36 cellular contexts compared by ENCODE assay signal in genomic region chr9:35891649-35892048, GRCh38. TPM values are rescaled to one million over a fixed set of nuclear protein-coding genes. Genes with fewer than 3 reads are reported as not detected.
DNase-seq lines count a peak whose midpoint lies in the region; ATAC-seq and TF ChIP-seq lines count a peak whose summit lies in the region.
"Had no signal": no experiment of that assay in that cellular context is flagged by ENCODE, and none has a peak within 500 bp of the region (broad histone marks: within the 10 kb centered on the region; RNA-seq: fewer than 3 reads in every experiment).

No MANE protein-coding gene starts in this region.

- no peaks in the 10 kb centered on the region for H3K4me1 ChIP-seq in CD8-positive, alpha-beta memory T cell (ENCODE audit: insufficient read depth, low read length)
- H3K4me1 ChIP-seq in adrenal gland (replicated peaks in 1 of 2): no peaks in the 10 kb centered on the region
- H3K4me1 ChIP-seq: colonic mucosa, foreskin keratinocyte, left ventricle myocardium inferior, suprapubic skin, upper lobe of left lung had no signal

- no peak overlapping the region for H3K4me3 ChIP-seq in CD8-positive, alpha-beta memory T cell (ENCODE audit: low read length)
- H3K4me3 ChIP-seq in adrenal gland: no peak overlapping the region
- H3K4me3 ChIP-seq: colonic mucosa, GM12878, HAP-1, left ventricle myocardium inferior, suprapubic skin, upper lobe of left lung had no signal

- POLR2A ChIA-PET in CD8-positive, alpha-beta memory T cell (lab: Charles Lee): no interaction called here

- H3K4me3 Mint-ChIP-seq in activated CD4-positive, alpha-beta T cell treated with anti-CD3 and anti-CD28 coated beads, Interleukin-2, amount 10 ng/mL, durations not matched to agents 24 days and 14 days: no peak overlapping the region
- H3K4me3 Mint-ChIP-seq in CD8-positive, alpha-beta memory T cell: no peak overlapping the region
- H3K4me3 Mint-ChIP-seq: activated naive CD4-positive, alpha-beta T cell treated with anti-CD3 and anti-CD28 coated beads, Interleukin-2, amount 50 U/mL, for 24 hours; nephron progenitor cell; stimulated activated naive B cell treated with anti-CD40 and anti-IgM and Interleukin-4, amounts not matched to agents 10 μg/mL and 1 μg/mL and 100 μg/mL, for 72 hours had no signal

- TF ChIP-seq CTCF in adrenal gland (IDR thresholded peaks at IDR 0.05): no peak

- H3K27me3 Mint-ChIP-seq in activated CD4-positive, alpha-beta T cell treated with anti-CD3 and anti-CD28 coated beads, Interleukin-2, amount 10 ng/mL, durations not matched to agents 24 days and 14 days: peaks cover 41% of the 10 kb centered on the region
- H3K27me3 Mint-ChIP-seq in CD8-positive, alpha-beta memory T cell: peaks cover 7 to 43% of the 10 kb centered on the region in 2 donors

- CTCF ChIA-PET in CD8-positive, alpha-beta memory T cell (lab: Charles Lee): interaction anchor here (2.0 kb wide), 1 partner anchor 9 kb away, joined by 8 read pairs; no protein-coding TSS in a partner anchor

- WGBS in adrenal gland, 4 donors: 73 to 84% (median 80%) methylated on average over 3 of the region's 3 CpGs

- intact Hi-C loops in activated CD4-positive, alpha-beta T cell treated with anti-CD3 and anti-CD28 coated beads, Interleukin-2, amount 10 ng/mL, durations not matched to agents 24 days and 14 days (cut with micrococcal nuclease): no loop called here
- intact Hi-C loops in adrenal gland (cut with DNase I): no loop called here

- H3K9me3 ChIP-seq in CD8-positive, alpha-beta memory T cell (ENCODE audit: low read length): no peaks in the 10 kb centered on the region
- peaks cover 0 to 5% (median 0%) of the 10 kb centered on the region in 3 donors for H3K9me3 ChIP-seq in adrenal gland (replicated peaks in 1 of 3)
- H3K9me3 ChIP-seq: colonic mucosa, HAP-1, left ventricle myocardium inferior, suprapubic skin, upper lobe of left lung had no signal

- H3K36me3 Mint-ChIP-seq in activated CD4-positive, alpha-beta T cell treated with anti-CD3 and anti-CD28 coated beads, Interleukin-2, amount 10 ng/mL, durations not matched to agents 24 days and 14 days (ENCODE audit: low read depth): no peaks in the 10 kb centered on the region
- H3K36me3 Mint-ChIP-seq in CD8-positive, alpha-beta memory T cell: no peaks in the 10 kb centered on the region
- H3K36me3 Mint-ChIP-seq: activated naive CD4-positive, alpha-beta T cell treated with anti-CD3 and anti-CD28 coated beads, Interleukin-2, amount 50 U/mL, for 24 hours; stimulated activated naive B cell treated with anti-CD40 and anti-IgM and Interleukin-4, amounts not matched to agents 10 μg/mL and 1 μg/mL and 100 μg/mL, for 72 hours had no signal

- H3K27ac ChIP-seq in CD8-positive, alpha-beta memory T cell (ENCODE audit: low read depth, low read length): no peak overlapping the region
- no peak overlapping the region for H3K27ac ChIP-seq in adrenal gland
- H3K27ac ChIP-seq: colonic mucosa, foreskin keratinocyte, KMS-11, left ventricle myocardium inferior, suprapubic skin, upper lobe of left lung, WERI-Rb-1 had no signal

- H3K9me3 Mint-ChIP-seq in activated CD4-positive, alpha-beta T cell treated with anti-CD3 and anti-CD28 coated beads, Interleukin-2, amount 10 ng/mL, durations not matched to agents 24 days and 14 days: no peaks in the 10 kb centered on the region
- no peaks in the 10 kb centered on the region for H3K9me3 Mint-ChIP-seq in CD8-positive, alpha-beta memory T cell
- H3K9me3 Mint-ChIP-seq: activated naive CD4-positive, alpha-beta T cell treated with anti-CD3 and anti-CD28 coated beads, Interleukin-2, amount 50 U/mL, for 24 hours; nephron progenitor cell; stimulated activated naive B cell treated with anti-CD40 and anti-IgM and Interleukin-4, amounts not matched to agents 10 μg/mL and 1 μg/mL and 100 μg/mL, for 72 hours had no signal

- ATAC-seq in GM21619 (IDR thresholded peaks at IDR 0.05; ENCODE audit: unreplicated experiment) (no peak), HG03108 (IDR thresholded peaks at IDR 0.05; ENCODE audit: unreplicated experiment) (no peak)
- ATAC-seq: foreskin keratinocyte; GM12878; stimulated activated naive B cell treated with anti-CD40 and anti-IgM and Interleukin-4, amounts not matched to agents 10 μg/mL and 1 μg/mL and 100 μg/mL, for 72 hours had no signal

- no peaks in the 10 kb centered on the region for H3K4me1 Mint-ChIP-seq in activated CD4-positive, alpha-beta T cell treated with anti-CD3 and anti-CD28 coated beads, Interleukin-2, amount 10 ng/mL, durations not matched to agents 24 days and 14 days
- no peaks in the 10 kb centered on the region for H3K4me1 Mint-ChIP-seq in CD8-positive, alpha-beta memory T cell
- H3K4me1 Mint-ChIP-seq: activated naive CD4-positive, alpha-beta T cell treated with anti-CD3 and anti-CD28 coated beads, Interleukin-2, amount 50 U/mL, for 24 hours; nephron progenitor cell; stimulated activated naive B cell treated with anti-CD40 and anti-IgM and Interleukin-4, amounts not matched to agents 10 μg/mL and 1 μg/mL and 100 μg/mL, for 72 hours had no signal

- no peaks in the 10 kb centered on the region for H3K36me3 ChIP-seq in CD8-positive, alpha-beta memory T cell (ENCODE audit: insufficient read depth, low read length)
- H3K36me3 ChIP-seq in adrenal gland (replicated peaks in 1 of 2): no peaks in the 10 kb centered on the region
- H3K36me3 ChIP-seq: colonic mucosa, HAP-1, left ventricle myocardium inferior, suprapubic skin, upper lobe of left lung, WERI-Rb-1 had no signal

- H3K27ac Mint-ChIP-seq in activated CD4-positive, alpha-beta T cell treated with anti-CD3 and anti-CD28 coated beads, Interleukin-2, amount 10 ng/mL, durations not matched to agents 24 days and 14 days: no peak overlapping the region
- no peak overlapping the region for H3K27ac Mint-ChIP-seq in CD8-positive, alpha-beta memory T cell
- H3K27ac Mint-ChIP-seq: activated naive CD4-positive, alpha-beta T cell treated with anti-CD3 and anti-CD28 coated beads, Interleukin-2, amount 50 U/mL, for 24 hours; nephron progenitor cell; stimulated activated naive B cell treated with anti-CD40 and anti-IgM and Interleukin-4, amounts not matched to agents 10 μg/mL and 1 μg/mL and 100 μg/mL, for 72 hours had no signal

- DNase-seq in activated CD4-positive, alpha-beta T cell treated with anti-CD3 and anti-CD28 coated beads, Interleukin-2, amount 10 ng/mL, durations not matched to agents 24 days and 14 days: peak; percentile 41
- DNase-seq in activated CD4-positive, alpha-beta T cell treated with anti-CD3 and anti-CD28 coated beads for 4 hours: no peak
- DNase-seq in NOMO-1 treated with dmso at 0.1 percent for 144 hours (lab: John Stamatoyannopoulos, UW; ENCODE audit: unreplicated experiment) (peak; percentile 58), amniotic epithelial cell (ENCODE audit: low read depth) (peak; percentile 60), adrenal gland (no peak)
- DNase-seq in CD8-positive, alpha-beta memory T cell: no peak
- DNase-seq: activated CD4-positive, alpha-beta T cell treated with anti-CD3 and anti-CD28 coated beads for 48 hours; colonic mucosa; DMS 273 treated with DMSO at 0.1 percent for 48 hours; effector CD4-positive, alpha-beta T cell; erythroblast; head of caudate nucleus; left ventricle myocardium inferior; mesenchymal stem cell; NCI-H1048; NCI-H1694 treated with DMSO at 0.1 percent for 48 hours; NCI-H2171 treated with DMSO at 0.1 percent for 48 hours; NCI-H510A treated with DMSO at 0.1 percent for 48 hours; nephron progenitor cell; SHP77; stimulated activated naive B cell treated with anti-CD40 and anti-IgM and Interleukin-4, amounts not matched to agents 10 μg/mL and 1 μg/mL and 100 μg/mL, for 72 hours; T-helper 9 cell; upper lobe of left lung; WERI-Rb-1 had no signal

- no peaks in the 10 kb centered on the region for H3K27me3 ChIP-seq in CD8-positive, alpha-beta memory T cell (ENCODE audit: insufficient read depth, low read length, poor library complexity, severe bottlenecking)
- H3K27me3 ChIP-seq in adrenal gland: peaks cover 11% of the 10 kb centered on the region
- H3K27me3 ChIP-seq: colonic mucosa, suprapubic skin, upper lobe of left lung had no signal

- TF ChIP-seq POLR2A in adrenal gland (IDR thresholded peaks at IDR 0.05): no peak

RNA-seq across cellular contexts. Expression of gene HRCT1, which starts 14.4 kb away (rescaled TPM):
- total RNA-seq in activated CD4-positive, alpha-beta T cell treated with anti-CD3 and anti-CD28 coated beads, Interleukin-2, amount 10 ng/mL, durations not matched to agents 24 days and 14 days: not detected in 2 replicates
- total RNA-seq in CD8-positive, alpha-beta memory T cell: not detected
- not detected for polyA plus RNA-seq in CD8-positive, alpha-beta memory T cell
- 1 to 10 TPM in 5 of 8 donors, under 1 TPM in 2, not detected in 1; 0.35 to 5.9 (median 1.9) TPM for total RNA-seq in adrenal gland
- 1 to 10 TPM in 2 of 3 donors, not detected in 1; 1.1 to 1.5 TPM for polyA plus RNA-seq in adrenal gland
- total RNA-seq: A172; activated CD8-positive, alpha-beta memory T cell treated with anti-CD3 and anti-CD28 coated beads for 36 hours; GM12878 had no signal
- polyA plus RNA-seq: GM12878 had no signal

RNA-seq across cellular contexts. Expression of gene SPAAR, which starts 17.6 kb away (rescaled TPM):
- total RNA-seq in activated CD4-positive, alpha-beta T cell treated with anti-CD3 and anti-CD28 coated beads, Interleukin-2, amount 10 ng/mL, durations not matched to agents 24 days and 14 days: not detected in 2 replicates
- total RNA-seq in CD8-positive, alpha-beta memory T cell: not detected
- polyA plus RNA-seq in CD8-positive, alpha-beta memory T cell: not detected
- total RNA-seq in adrenal gland: 1 to 10 TPM in 7 of 8 donors, under 1 TPM in 1; 0.54 to 3.6 (median 2.2) TPM
- 1 to 10 TPM; 2.0 to 3.3 (median 2.6) TPM for polyA plus RNA-seq in adrenal gland
- total RNA-seq: activated CD8-positive, alpha-beta memory T cell treated with anti-CD3 and anti-CD28 coated beads for 36 hours; foreskin keratinocyte; GM12878 had no signal
- polyA plus RNA-seq: foreskin keratinocyte, GM12878 had no signal

RNA-seq across cellular contexts. Expression of gene OR13J1, which starts 21.4 kb away (rescaled TPM):
- total RNA-seq in activated CD4-positive, alpha-beta T cell treated with anti-CD3 and anti-CD28 coated beads, Interleukin-2, amount 10 ng/mL, durations not matched to agents 24 days and 14 days: not detected in 2 replicates
- not detected for total RNA-seq in CD8-positive, alpha-beta memory T cell
- polyA plus RNA-seq in CD8-positive, alpha-beta memory T cell: not detected
- total RNA-seq in adrenal gland: not detected
- not detected for polyA plus RNA-seq in adrenal gland
- total RNA-seq: A172; activated CD8-positive, alpha-beta memory T cell treated with anti-CD3 and anti-CD28 coated beads for 36 hours; cardiac septum; colonic mucosa; foreskin keratinocyte; GM12878; left ventricle myocardium inferior; osteocyte; suprapubic skin; upper lobe of left lung had no signal
- polyA plus RNA-seq: foreskin keratinocyte, GM12878 had no signal

Comparison
In these comparisons a context has a peak if more than half of its experiments do, and no peak if none do; other contexts are left out.
1. DNase-seq: peak in activated CD4-positive, alpha-beta T cell treated with anti-CD3 and anti-CD28 coated beads, Interleukin-2, amount 10 ng/mL, durations not matched to agents 24 days and 14 days (single experiment), NOMO-1 treated with dmso at 0.1 percent for 144 hours (single experiment) and amniotic epithelial cell (single experiment); none in activated CD4-positive, alpha-beta T cell treated with anti-CD3 and anti-CD28 coated beads for 4 hours (0 of 2), CD8-positive, alpha-beta memory T cell (0 of 5) and adrenal gland (0 of 7).